Comparison of ENCODE assay signal across 1 cellular context in genomic region chr17:21297597-21297996, GRCh38.
TF ChIP-seq lines count a peak whose summit lies in the region.

No MANE protein-coding gene starts in this region.

TF ChIP-seq in HepG2, 621 proteins besides CTCF, POLR2A, EP300 and RAD21:
- TF ChIP-seq MXD1 (CRISPR knock-in tag; IDR thresholded peaks at IDR 0.05) (no peak), ZNF556 (CRISPR knock-in tag; IDR thresholded peaks at IDR 0.05; ENCODE audit: borderline replicate concordance) (no peak), ZNF281 (CRISPR knock-in tag; IDR thresholded peaks at IDR 0.05; ENCODE audit: borderline replicate concordance) (no peak)
